ENCODE assay signal across 36 cellular contexts in genomic region chr5:136013559-136013958, GRCh38. TPM values are rescaled to one million over a fixed set of nuclear protein-coding genes. Genes with fewer than 3 reads are reported as not detected.
DNase-seq lines count a peak whose midpoint lies in the region; ATAC-seq, FAIRE-seq and TF ChIP-seq lines count a peak whose summit lies in the region.
"Had no signal": no experiment of that assay in that cellular context is flagged by ENCODE, and none has a peak within 500 bp of the region (broad histone marks: within the 10 kb centered on the region; RNA-seq: fewer than 3 reads in every experiment).

No MANE protein-coding gene starts in this region.

- H3K36me3 Mint-ChIP-seq in HFFc6 (ENCODE audit: low read depth) (peaks cover 4% of the 10 kb centered on the region; the same call in 1 of the 2 replicates), astrocyte (ENCODE audit: low read depth, unreplicated experiment) (no peaks in the 10 kb centered on the region)
- H3K36me3 Mint-ChIP-seq: activated naive CD8-positive, alpha-beta T cell treated with anti-CD3 and anti-CD28 coated beads for 36 hours; CD4-positive, alpha-beta memory T cell had no signal

- H3K4me3 ChIP-seq in astrocyte (ENCODE audit: insufficient read depth, low read depth, low read length) (no peak overlapping the region), left lung (no peak overlapping the region), tibial artery (no peak overlapping the region), BE2C (ENCODE audit: low read depth, low read length) (no peak overlapping the region)
- H3K4me3 ChIP-seq: ascending aorta, lower lobe of right lung, MG63, right atrium auricular region, SK-N-MC had no signal

- ATAC-seq in left lung = no peak
- ATAC-seq: activated CD4-positive, alpha-beta T cell treated with anti-CD3 and anti-CD28 coated beads for 36 hours had no signal

- intact Hi-C loops in left lung (cut with DNase I) = no loop called here
- intact Hi-C loops in tibial artery (cut with DNase I; ENCODE audit: low total_unique reads) = no loop called here

- H2AFZ ChIP-seq in astrocyte (ENCODE audit: low read depth, low read length) = no peak overlapping the region
- H2AFZ ChIP-seq: parathyroid adenoma had no signal

- H4K20me1 ChIP-seq in astrocyte (ENCODE audit: insufficient read depth, low read length) = no peaks in the 10 kb centered on the region

- H3K27me3 Mint-ChIP-seq in HFFc6 (ENCODE audit: insufficient read depth) (no peaks in the 10 kb centered on the region), astrocyte (ENCODE audit: low read depth, unreplicated experiment) (no peaks in the 10 kb centered on the region)

- H3K4me2 ChIP-seq in astrocyte (ENCODE audit: low read length) = peak overlapping the region; percentile 18

- H3K9me3 ChIP-seq in astrocyte (ENCODE audit: insufficient read depth, low read depth, low read length) (no peaks in the 10 kb centered on the region), left lung (no peaks in the 10 kb centered on the region), tibial artery (no peaks in the 10 kb centered on the region), BE2C (no peaks in the 10 kb centered on the region)
- H3K9me3 ChIP-seq: ascending aorta, lower lobe of right lung, right atrium auricular region had no signal

- peak overlapping the region; percentile 51 for H3K9ac ChIP-seq in astrocyte (ENCODE audit: low read length)
- H3K9ac ChIP-seq: parathyroid adenoma had no signal

- no peak for TF ChIP-seq CTCF in HFFc6 (IDR thresholded peaks at IDR 0.05)
- no peak for TF ChIP-seq CTCF in astrocyte (IDR thresholded peaks at IDR 0.05; ENCODE audit: insufficient read depth, low read depth, low read length)
- TF ChIP-seq CTCF in left lung (IDR thresholded peaks at IDR 0.05) = no peak
- TF ChIP-seq CTCF in tibial artery (IDR thresholded peaks at IDR 0.05) = no peak
- no peak for TF ChIP-seq CTCF in BE2C (IDR thresholded peaks at IDR 0.05; ENCODE audit: low read depth, low read length)

- H3K36me3 ChIP-seq in astrocyte (ENCODE audit: insufficient read depth, low read length) (no peaks in the 10 kb centered on the region), left lung (no peaks in the 10 kb centered on the region), tibial artery (no peaks in the 10 kb centered on the region), BE2C (no peaks in the 10 kb centered on the region)
- H3K36me3 ChIP-seq: ascending aorta, lower lobe of right lung, MG63, right atrium auricular region had no signal

- H3K4me3 Mint-ChIP-seq in HFFc6 = no peak overlapping the region
- no peak overlapping the region for H3K4me3 Mint-ChIP-seq in astrocyte (ENCODE audit: unreplicated experiment)
- H3K4me3 Mint-ChIP-seq: activated CD4-positive, alpha-beta T cell treated with anti-CD3 and anti-CD28 coated beads for 36 hours; activated naive CD8-positive, alpha-beta T cell treated with anti-CD3 and anti-CD28 coated beads for 36 hours; CD4-positive, alpha-beta memory T cell; neural crest cell had no signal

- H3K9me3 Mint-ChIP-seq in HFFc6 (no peaks in the 10 kb centered on the region; the same call in 1 of the 2 replicates), astrocyte (ENCODE audit: unreplicated experiment) (peaks cover 4% of the 10 kb centered on the region)
- H3K9me3 Mint-ChIP-seq: activated naive CD8-positive, alpha-beta T cell treated with anti-CD3 and anti-CD28 coated beads for 36 hours; CD4-positive, alpha-beta memory T cell had no signal

- no peaks in the 10 kb centered on the region for H3K79me2 ChIP-seq in astrocyte (ENCODE audit: insufficient read depth, low read length)
- H3K79me2 ChIP-seq: parathyroid adenoma had no signal

- H3K27me3 ChIP-seq in astrocyte (ENCODE audit: insufficient read depth, low read length) (no peaks in the 10 kb centered on the region), left lung (no peaks in the 10 kb centered on the region), tibial artery (no peaks in the 10 kb centered on the region), BE2C (no peaks in the 10 kb centered on the region)
- H3K27me3 ChIP-seq: ascending aorta, MG63, right atrium auricular region had no signal

- H3K4me1 Mint-ChIP-seq in HFFc6 (ENCODE audit: low read depth) (peaks cover 84% of the 10 kb centered on the region), astrocyte (ENCODE audit: low read depth, unreplicated experiment) (peaks cover 65% of the 10 kb centered on the region)
- H3K4me1 Mint-ChIP-seq: activated CD4-positive, alpha-beta T cell treated with anti-CD3 and anti-CD28 coated beads for 36 hours; activated naive CD8-positive, alpha-beta T cell treated with anti-CD3 and anti-CD28 coated beads for 36 hours had no signal

- peak; percentile 66 for FAIRE-seq in astrocyte (lab: Jason Lieb, UNC)
- no peak for FAIRE-seq in frontal cortex (lab: Jason Lieb, UNC)
- FAIRE-seq: GM12891, HTR-8/SVneo had no signal

- DNase-seq in HFFc6 = no peak
- no peak for DNase-seq in astrocyte (ENCODE audit: low read depth)
- DNase-seq in left lung = no peak
- DNase-seq in tibial artery = no peak
- DNase-seq in BE2C = no peak
- no peak for DNase-seq in activated T-cell treated with anti-CD3 and anti-CD28 coated beads for 4 hours
- no peak for DNase-seq in frontal cortex (ENCODE audit: low spot score in 2 of 2)
- DNase-seq: activated CD4-positive, alpha-beta T cell treated with anti-CD3 and anti-CD28 coated beads for 36 hours; activated CD8-positive, alpha-beta memory T cell treated with anti-CD3 and anti-CD28 coated beads for 24 hours; activated effector memory CD4-positive, alpha-beta T cell treated with anti-CD3 and anti-CD28 coated beads, Interleukin-2, amount 50 U/mL, for 16 hours; activated naive CD8-positive, alpha-beta T cell treated with anti-CD3 and anti-CD28 coated beads for 36 hours; activated T-cell treated with anti-CD3 and anti-CD28 coated beads, Interleukin-2, amount 50 U/mL, for 1 hour; CD4-positive, alpha-beta memory T cell; central memory CD4-positive, alpha-beta T cell; glutamatergic neuron; H7; KBM-7; kidney glomerular epithelial cell; NCI-H2029; NCI-H748 treated with DMSO at 0.1 percent for 48 hours; RPMI8226; stimulated activated CD4-positive, alpha-beta T cell treated with anti-CD3 and anti-CD28 coated beads, Interleukin-2, amount 100 ng/mL, for 48 hours had no signal

- H3K27ac ChIP-seq in astrocyte (ENCODE audit: low read depth, low read length) (peak overlapping the region; percentile 99), left lung (peak overlapping the region; percentile 60 to 87), tibial artery (peak overlapping the region; percentile 5 to 67)
- H3K27ac ChIP-seq: lower lobe of right lung, parathyroid adenoma, right atrium auricular region, SK-N-MC had no signal

- H3K27ac Mint-ChIP-seq in HFFc6 = peak overlapping the region; percentile 47
- peak overlapping the region; percentile 60 for H3K27ac Mint-ChIP-seq in astrocyte (ENCODE audit: unreplicated experiment)
- H3K27ac Mint-ChIP-seq: activated CD4-positive, alpha-beta T cell treated with anti-CD3 and anti-CD28 coated beads for 36 hours; activated naive CD8-positive, alpha-beta T cell treated with anti-CD3 and anti-CD28 coated beads for 36 hours had no signal

- H3K4me1 ChIP-seq in astrocyte (ENCODE audit: insufficient read depth, low read length) (peaks cover 59% of the 10 kb centered on the region), left lung (peaks cover 32 to 70% of the 10 kb centered on the region in 2 donors), tibial artery (peaks cover 0 to 64% (median 30%) of the 10 kb centered on the region in 4 donors), BE2C (peaks cover 28% of the 10 kb centered on the region)
- H3K4me1 ChIP-seq: parathyroid adenoma had no signal

RNA-seq across cellular contexts. Expression of gene TGFBI, which starts 15.2 kb away (rescaled TPM):
- total RNA-seq in HFFc6 (2021; fragmentation: NEBNext Ultra II Directional; extraction: Animal tissue kit (Norgen Biotek cat#: 25700)) = 100 to 1,000 TPM; 529 to 911 (median 784) TPM
- total RNA-seq in astrocyte (1,145 and 1,862 TPM in 2 replicates), left lung (100 to 1,000 TPM; 151 to 222 TPM), frontal cortex (4.9 TPM)
- polyA plus RNA-seq in BE2C (2012; ENCODE audit: insufficient read depth, insufficient read length, low read depth) = 2.5 TPM
- total RNA-seq: activated CD4-positive, alpha-beta T cell treated with anti-CD3 and anti-CD28 coated beads for 36 hours; activated naive CD8-positive, alpha-beta T cell treated with anti-CD3 and anti-CD28 coated beads for 36 hours had no signal

RNA-seq across cellular contexts. Expression of gene LECT2, which starts 58.8 kb away (rescaled TPM):
- not detected for total RNA-seq in HFFc6 (2021; fragmentation: NEBNext Ultra II Directional; extraction: Animal tissue kit (Norgen Biotek cat#: 25700))
- total RNA-seq in astrocyte (not detected in 2 replicates), left lung (not detected), frontal cortex (not detected)
- not detected for polyA plus RNA-seq in BE2C (2012; ENCODE audit: insufficient read depth, insufficient read length, low read depth)
- total RNA-seq: activated CD4-positive, alpha-beta T cell treated with anti-CD3 and anti-CD28 coated beads for 36 hours; activated naive CD8-positive, alpha-beta T cell treated with anti-CD3 and anti-CD28 coated beads for 36 hours; ascending aorta; CD4-positive, alpha-beta memory T cell; dermis microvascular lymphatic vessel endothelial cell; fibroblast of lung; H7; lower lobe of right lung; mucosa of gallbladder; neural crest cell; right atrium auricular region; T-helper 2 cell treated with Interferon-gamma antibody and Interleukin-4, amounts not matched to agents 100 ng/mL and 5 ng/mL, for 36 hours; ureter had no signal
- polyA plus RNA-seq: CD4-positive, alpha-beta memory T cell; fibroblast of lung had no signal

Comparison
In these comparisons a context has a peak if more than half of its experiments do, and no peak if none do; other contexts are left out.
1. H3K27ac ChIP-seq: peak in every context shown above with its lines; median percentile 99 in astrocyte; 74 in left lung; 36 in tibial artery.
2. RNA of gene TGFBI, which starts 15.2 kb away (total RNA-seq): 1,145 to 1,862 TPM in astrocyte, 529 to 911 TPM in HFFc6 and 151 to 222 TPM in left lung; 4.9 TPM in frontal cortex (single experiment); every median in the first group is over 10 times any median in the second.